In the genomic region with DNA sequence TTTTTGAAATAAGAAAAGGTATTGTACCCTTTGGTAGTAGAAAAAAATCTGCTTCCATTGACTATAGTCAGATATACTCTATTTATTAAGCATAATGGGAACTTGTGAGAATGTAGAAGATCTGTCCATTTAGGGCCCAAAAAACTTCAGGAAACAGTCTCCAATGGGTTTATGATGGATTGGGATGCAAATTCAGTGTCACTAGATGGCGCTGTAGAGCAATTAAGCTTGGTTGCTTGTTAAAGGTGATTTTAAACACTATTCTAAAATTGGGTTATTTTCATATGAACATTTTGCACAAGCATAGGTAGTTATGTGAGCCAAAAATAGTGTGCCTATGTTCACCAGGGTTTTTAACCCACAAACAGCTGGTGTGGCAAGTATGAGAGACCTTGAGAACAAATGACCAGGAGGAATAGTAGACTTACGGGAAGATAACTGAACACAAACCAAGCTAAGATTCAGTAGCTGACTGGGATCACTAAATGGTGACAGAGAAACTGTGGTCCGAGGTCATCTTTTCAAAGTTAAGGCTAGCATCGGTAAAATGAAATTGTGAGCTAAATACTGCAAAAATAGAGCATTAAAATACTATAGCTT, we compare ENCODE assay signal across 10 cellular contexts.
DNase-seq lines count a peak whose midpoint lies in the region; ATAC-seq, FAIRE-seq and TF ChIP-seq lines count a peak whose summit lies in the region.
"Had no signal": no experiment of that assay in that cellular context is flagged by ENCODE, and none has a peak within 500 bp of the region (broad histone marks: within the 10 kb centered on the region; RNA-seq: fewer than 3 reads in every experiment).

No MANE protein-coding gene starts in this region.

- no peaks in the 10 kb centered on the region for H4K20me1 ChIP-seq in K562 (replicated peaks; ENCODE audit: control insufficient read depth, insufficient read depth, low read length)

- H3K79me2 ChIP-seq in K562 (ENCODE audit: control insufficient read depth, insufficient read depth, low read length), result no peaks in the 10 kb centered on the region

- no peaks in the 10 kb centered on the region for H3K9me3 ChIP-seq in K562 (replicated peaks; ENCODE audit: control insufficient read depth, insufficient read depth, low read depth, low read length)
- H3K9me3 ChIP-seq in liver (ENCODE audit: control insufficient read depth in 4 of 4, low read length in 3 of 4), result no peaks in the 10 kb centered on the region
- H3K9me3 ChIP-seq in T-helper 17 cell (ENCODE audit: control insufficient read depth, low read length, poor library complexity, severe bottlenecking), result no peaks in the 10 kb centered on the region

- no peak overlapping the region for H3K27ac ChIP-seq in K562 (ENCODE audit: extremely low read depth, low read depth, low read length)
- no peak overlapping the region for H3K27ac ChIP-seq in liver (ENCODE audit: low read depth in 1 of 2, low read length in 2 of 2)

- TF ChIP-seq EP300 in K562 (IDR thresholded peaks at IDR 0.05; ENCODE audit: low read length), result no peak

- no peaks in the 10 kb centered on the region for H3K4me1 Mint-ChIP-seq in T-helper 17 cell
- H3K4me1 Mint-ChIP-seq: naive thymus-derived CD8-positive, alpha-beta T cell; T-cell had no signal

- DNase-seq in AML-193 (lab: John Stamatoyannopoulos, UW), result peak; percentile 8 to 28
- DNase-seq in GM04503 (ENCODE audit: low read depth), result peak; percentile 4
- peak; percentile 7 for DNase-seq in NCI-H2029 treated with DMSO at 0.1 percent for 48 hours (lab: John Stamatoyannopoulos, UW)
- DNase-seq in K562 (ENCODE audit: extremely low read depth in 1 of 4, low spot score in 3 of 4), result peak; percentile 34 to 63 (median 44)
- no peak for DNase-seq in T-helper 17 cell
- no peak for DNase-seq in activated effector memory CD4-positive, alpha-beta T cell treated with anti-CD3 and anti-CD28 coated beads, Interleukin-2, amount 50 U/mL, for 16 hours

- H3K4me1 ChIP-seq in K562 (replicated peaks in 1 of 2; ENCODE audit: control insufficient read depth in 2 of 2, insufficient read depth in 2 of 2, low read length in 2 of 2) (no peaks in the 10 kb centered on the region), liver (ENCODE audit: control insufficient read depth in 4 of 4, insufficient read depth in 4 of 4, low read length in 3 of 4) (no peaks in the 10 kb centered on the region)

- TF ChIP-seq RAD21 in K562 (CRISPR knock-in tag; conservative IDR thresholded peaks at IDR 0.05 in 1 of 2, IDR thresholded peaks at IDR 0.05 in 1 of 2), result peak; percentile 45 to 54
- TF ChIP-seq RAD21 in liver (IDR thresholded peaks at IDR 0.05), result peak; percentile 75 to 83

- H3K27ac Mint-ChIP-seq in T-helper 17 cell, result no peak overlapping the region
- H3K27ac Mint-ChIP-seq: naive thymus-derived CD8-positive, alpha-beta T cell; T-cell had no signal

- no peaks in the 10 kb centered on the region for H3K36me3 ChIP-seq in K562 (ENCODE audit: control insufficient read depth, insufficient read depth, low read length)
- H3K36me3 ChIP-seq in liver (ENCODE audit: control insufficient read depth in 4 of 4, insufficient read depth in 3 of 4, low read depth in 1 of 4, low read length in 3 of 4), result no peaks in the 10 kb centered on the region

- intact Hi-C loops in K562 (cut with micrococcal nuclease), result loop anchor here (10.0 kb wide), 1 partner anchor 820 kb away; no protein-coding TSS in a partner anchor

- no peaks in the 10 kb centered on the region; a peak in 1 of 5 replicates for H3K27me3 ChIP-seq in K562 (ENCODE audit: control insufficient read depth in 2 of 2, insufficient read depth in 2 of 2, low read length in 2 of 2)
- H3K27me3 ChIP-seq in liver (ENCODE audit: control insufficient read depth in 4 of 4, insufficient read depth in 4 of 4, low read length in 3 of 4), result peaks cover 0 to 3% (median 0%) of the 10 kb centered on the region in 4 donors

- FAIRE-seq in K562 (lab: Jason Lieb, UNC), result peak; percentile 86

- POLR2A ChIA-PET in K562 (lab: Yijun Ruan, JAX), result no interaction called here

- peak; percentile 49; the same call in 1 of the 3 replicates for ATAC-seq in K562
- ATAC-seq in T-helper 17 cell, result no peak
- ATAC-seq in GM19324 (IDR thresholded peaks at IDR 0.05; ENCODE audit: low FRiP score, unreplicated experiment), result no peak
- ATAC-seq: naive thymus-derived CD8-positive, alpha-beta T cell; T-cell had no signal

- no TSS peak for BruUV-seq in K562 (replicated peaks; lab: Mats Ljungman, UMichigan)

- no peak overlapping the region for H3K4me3 Mint-ChIP-seq in T-helper 17 cell
- H3K4me3 Mint-ChIP-seq: naive thymus-derived CD8-positive, alpha-beta T cell; T-cell had no signal

- no peak overlapping the region for H3K4me2 ChIP-seq in K562 (ENCODE audit: insufficient read depth, low read length)

- TF ChIP-seq CTCF in K562 (IDR thresholded peaks at IDR 0.05 in 2 of 3, conservative IDR thresholded peaks at IDR 0.05 in 1 of 3; ENCODE audit: insufficient read depth in 2 of 3, low read depth in 1 of 3, low read length in 3 of 3) (peak; percentile 39 to 76 (median 72); a peak in 5 of 6 replicates), liver (IDR thresholded peaks at IDR 0.05; ENCODE audit: low read depth, low read length, missing input control) (peak; percentile 65)

- no peak for TF ChIP-seq POLR2A in K562 (conservative IDR thresholded peaks at IDR 0.05)

- H3K9ac ChIP-seq in K562 (ENCODE audit: insufficient read depth in 1 of 2, low read depth in 2 of 2, low read length in 2 of 2), result no peak overlapping the region
- H3K9ac ChIP-seq in liver (ENCODE audit: low read depth in 1 of 2, low read length in 2 of 2), result no peak overlapping the region

- H2AFZ ChIP-seq in K562 (ENCODE audit: low read depth, low read length), result no peak overlapping the region

- no peaks in the 10 kb centered on the region for H3K9me1 ChIP-seq in K562 (ENCODE audit: control insufficient read depth, insufficient read depth, low read length)

- no peak overlapping the region for H3K4me3 ChIP-seq in K562
- H3K4me3 ChIP-seq in liver (ENCODE audit: low read depth in 1 of 3, low read length in 3 of 3), result no peak overlapping the region

- CTCF ChIA-PET in K562 (lab: Yijun Ruan, JAX; ENCODE audit: low intra/inter-chr PET ratio), result no interaction called here

- H3K27me3 Mint-ChIP-seq in T-helper 17 cell, result peaks cover 4% of the 10 kb centered on the region

- H3K36me3 Mint-ChIP-seq in T-helper 17 cell (ENCODE audit: low read depth), result no peaks in the 10 kb centered on the region
- H3K36me3 Mint-ChIP-seq: naive thymus-derived CD8-positive, alpha-beta T cell; T-cell had no signal

- in situ Hi-C loops in K562 (cut with MboI), result no loop called here

- WGBS in K562 (ENCODE audit: insufficient coverage, low coverage, missing lambda C conversion rate), result 10% methylated on average over 4 of the region's 4 CpGs
- 51% methylated on average over 4 of the region's 4 CpGs for WGBS in liver

TF ChIP-seq in K562, 482 proteins besides CTCF, POLR2A, EP300 and RAD21 (continues in another document):
- TF ChIP-seq MAFK (IDR thresholded peaks at IDR 0.05; ENCODE audit: low read length), result no peak
- TF ChIP-seq DEAF1 (CRISPR knock-in tag; IDR thresholded peaks at IDR 0.05), result peak; percentile 14; the same call in 1 of the 2 replicates
- no peak for TF ChIP-seq KDM1A (IDR thresholded peaks at IDR 0.05)

TF ChIP-seq in liver, 16 proteins besides CTCF, POLR2A, EP300 and RAD21:
- no peak for TF ChIP-seq MAX (IDR thresholded peaks at IDR 0.05)
- no peak for TF ChIP-seq JUND (IDR thresholded peaks at IDR 0.05)
- TF ChIP-seq HNF4G (IDR thresholded peaks at IDR 0.05), result no peak
- no peak for TF ChIP-seq YY1 (IDR thresholded peaks at IDR 0.05)
- TF ChIP-seq, protein P1, sequence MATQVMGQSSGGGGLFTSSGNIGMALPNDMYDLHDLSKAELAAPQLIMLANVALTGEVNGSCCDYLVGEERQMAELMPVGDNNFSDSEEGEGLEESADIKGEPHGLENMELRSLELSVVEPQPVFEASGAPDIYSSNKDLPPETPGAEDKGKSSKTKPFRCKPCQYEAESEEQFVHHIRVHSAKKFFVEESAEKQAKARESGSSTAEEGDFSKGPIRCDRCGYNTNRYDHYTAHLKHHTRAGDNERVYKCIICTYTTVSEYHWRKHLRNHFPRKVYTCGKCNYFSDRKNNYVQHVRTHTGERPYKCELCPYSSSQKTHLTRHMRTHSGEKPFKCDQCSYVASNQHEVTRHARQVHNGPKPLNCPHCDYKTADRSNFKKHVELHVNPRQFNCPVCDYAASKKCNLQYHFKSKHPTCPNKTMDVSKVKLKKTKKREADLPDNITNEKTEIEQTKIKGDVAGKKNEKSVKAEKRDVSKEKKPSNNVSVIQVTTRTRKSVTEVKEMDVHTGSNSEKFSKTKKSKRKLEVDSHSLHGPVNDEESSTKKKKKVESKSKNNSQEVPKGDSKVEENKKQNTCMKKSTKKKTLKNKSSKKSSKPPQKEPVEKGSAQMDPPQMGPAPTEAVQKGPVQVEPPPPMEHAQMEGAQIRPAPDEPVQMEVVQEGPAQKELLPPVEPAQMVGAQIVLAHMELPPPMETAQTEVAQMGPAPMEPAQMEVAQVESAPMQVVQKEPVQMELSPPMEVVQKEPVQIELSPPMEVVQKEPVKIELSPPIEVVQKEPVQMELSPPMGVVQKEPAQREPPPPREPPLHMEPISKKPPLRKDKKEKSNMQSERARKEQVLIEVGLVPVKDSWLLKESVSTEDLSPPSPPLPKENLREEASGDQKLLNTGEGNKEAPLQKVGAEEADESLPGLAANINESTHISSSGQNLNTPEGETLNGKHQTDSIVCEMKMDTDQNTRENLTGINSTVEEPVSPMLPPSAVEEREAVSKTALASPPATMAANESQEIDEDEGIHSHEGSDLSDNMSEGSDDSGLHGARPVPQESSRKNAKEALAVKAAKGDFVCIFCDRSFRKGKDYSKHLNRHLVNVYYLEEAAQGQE (IDR thresholded peaks at IDR 0.05), result no peak

Comparison
In these comparisons a context has a peak if more than half of its experiments do, and no peak if none do; other contexts are left out.
1. DNase-seq: peak in AML-193 (2 of 2), GM04503 (single experiment), NCI-H2029 treated with DMSO at 0.1 percent for 48 hours (single experiment) and K562 (4 of 4); none in T-helper 17 cell (0 of 3) and activated effector memory CD4-positive, alpha-beta T cell treated with anti-CD3 and anti-CD28 coated beads, Interleukin-2, amount 50 U/mL, for 16 hours (single experiment).